23 cellular contexts compared by ENCODE assay signal in genomic region chr18:63590966-63591695, GRCh38. TPM values are rescaled to one million over a fixed set of nuclear protein-coding genes. Genes with fewer than 3 reads are reported as not detected.
"Had no signal": no experiment of that assay in that cellular context is flagged by ENCODE, and none has a peak within 500 bp of the region (broad histone marks: within the 10 kb centered on the region; RNA-seq: fewer than 3 reads in every experiment).

No MANE protein-coding gene starts in this region.

- H3K9ac ChIP-seq: SK-N-SH had no signal

- H3K4me3 ChIP-seq: SJSA1 had no signal

- H3K27ac ChIP-seq: SJSA1 had no signal

- H3K36me3 ChIP-seq: SJSA1 had no signal

- DNase-seq: KBM-7; NCI-H1048; NCI-H1105; NCI-H1417; NCI-H1436 treated with DMSO at 0.1 percent for 48 hours; NCI-H1694; NCI-H187 treated with DMSO at 0.1 percent for 48 hours; NCI-H2029 treated with DMSO at 0.1 percent for 48 hours; NCI-H2107; NCI-H2227 treated with DMSO at 0.1 percent for 48 hours; NCI-H524 treated with DMSO at 0.1 percent for 48 hours; NCI-H69; NCI-H774; NK-92 treated with Interleukin-12 subunit alpha and Interleukin-12 subunit beta, amount 100 ng/mL, for 24 hours; Right ventricle myocardium superior; RPMI8226; SK-N-SH; SW 1271 had no signal

- H3K27me3 ChIP-seq: SJSA1 had no signal

- H3K9me3 ChIP-seq: SJSA1, SK-N-SH had no signal

- H3K4me2 ChIP-seq: SK-N-SH had no signal

- H3K4me1 ChIP-seq: SJSA1 had no signal

RNA-seq across cellular contexts. Expression of gene SERPINB13, which starts 4.0 kb away (rescaled TPM):
- total RNA-seq: HT-29, LHCN-M2, NCI-H460, Right ventricle myocardium superior, SJSA1 had no signal

RNA-seq across cellular contexts. Expression of gene SERPINB12, which starts 49.0 kb away (rescaled TPM):
- total RNA-seq: HT-29, MCF 10A, NCI-H460, Right ventricle myocardium superior, SJSA1 had no signal

RNA-seq across cellular contexts. Expression of gene SERPINB4, which starts 52.9 kb away (rescaled TPM):
- total RNA-seq: HT-29, LHCN-M2, MCF 10A, NCI-H460, Right ventricle myocardium superior had no signal
